Comparison of ENCODE assay signal across 1 cellular context in the genomic region with DNA sequence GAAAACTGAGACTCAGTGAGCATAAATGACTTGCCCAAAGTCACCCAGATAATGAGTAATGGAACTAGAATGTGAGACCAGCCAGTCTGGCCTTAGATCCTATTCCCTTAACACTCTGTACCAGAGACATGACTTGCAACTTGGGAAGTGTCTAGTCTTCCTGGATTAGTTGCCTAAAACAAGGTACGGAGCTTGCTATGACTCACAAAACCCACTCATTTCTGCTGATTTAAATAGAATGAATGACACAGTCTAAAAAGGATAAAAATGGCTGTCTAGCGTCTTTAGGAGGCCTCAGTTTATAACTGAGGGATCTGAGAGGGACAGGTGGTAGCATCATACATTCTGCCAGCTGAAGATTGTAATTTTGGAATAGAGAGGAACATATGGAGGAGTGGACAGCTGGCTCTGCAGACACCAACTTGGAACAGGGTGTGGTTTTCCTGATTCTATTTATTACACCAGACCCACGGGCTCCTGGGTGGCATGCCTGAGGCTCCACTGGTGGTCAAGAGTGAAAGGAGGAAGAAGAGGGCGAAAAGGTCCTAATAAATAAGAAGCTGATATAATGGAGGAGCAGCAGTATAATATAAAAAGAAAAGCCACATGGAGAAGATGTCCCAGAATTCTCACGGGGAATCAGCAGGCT.
A peak's percentile ranks its signal among the peaks of the same experiment; 100 is the strongest.
TF ChIP-seq lines count a peak whose summit lies in the region.

No MANE protein-coding gene starts in this region.

TF ChIP-seq in endothelial cell of umbilical vein, 7 proteins besides CTCF, POLR2A, EP300 and RAD21:
- TF ChIP-seq MYC (IDR thresholded peaks at IDR 0.05; ENCODE audit: low read depth, low read length): no peak
- no peak for TF ChIP-seq GATA2 (IDR thresholded peaks at IDR 0.05; ENCODE audit: insufficient read depth, insufficient read length, low read depth, low read length)
- TF ChIP-seq, protein P1, sequence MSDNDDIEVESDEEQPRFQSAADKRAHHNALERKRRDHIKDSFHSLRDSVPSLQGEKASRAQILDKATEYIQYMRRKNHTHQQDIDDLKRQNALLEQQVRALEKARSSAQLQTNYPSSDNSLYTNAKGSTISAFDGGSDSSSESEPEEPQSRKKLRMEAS (IDR thresholded peaks at IDR 0.05; ENCODE audit: insufficient read depth, insufficient read length): no peak
- TF ChIP-seq FOS (IDR thresholded peaks at IDR 0.05; ENCODE audit: borderline replicate concordance, insufficient read depth, low read length): peak; percentile 79
- no peak for TF ChIP-seq POLR2AphosphoS5 (IDR thresholded peaks at IDR 0.05; ENCODE audit: insufficient read depth, low read depth, low read length)
- TF ChIP-seq JUN (IDR thresholded peaks at IDR 0.05; ENCODE audit: borderline replicate concordance, insufficient read depth, insufficient read length, low read depth): no peak
- TF ChIP-seq EZH2 (IDR thresholded peaks at IDR 0.05; ENCODE audit: borderline replicate concordance, low read depth, low read length, severe bottlenecking): no peak
